In genomic region chr4:136810626-136811025, GRCh38 we compare ENCODE assay signal across 17 cellular contexts.
"Had no signal": no experiment of that assay in that cellular context is flagged by ENCODE, and none has a peak within 500 bp of the region (broad histone marks: within the 10 kb centered on the region; RNA-seq: fewer than 3 reads in every experiment).

No MANE protein-coding gene starts in this region.

- ATAC-seq: activated CD4-positive, CD25-positive, alpha-beta regulatory T cell treated with anti-CD3 and anti-CD28 coated beads, Interleukin-2, amount 50 U/mL, for 24 hours; activated naive CD8-positive, alpha-beta T cell treated with anti-CD3 and anti-CD28 coated beads, Interleukin-2, amount 50 U/mL, for 24 hours; activated T-cell treated with anti-CD3 and anti-CD28 coated beads, Interleukin-2, amount 50 U/mL, for 4 hours had no signal

- H3K9me3 ChIP-seq: thyroid gland had no signal

- H3K27me3 ChIP-seq: brain microvascular endothelial cell, thyroid gland had no signal

- H3K36me3 ChIP-seq: brain microvascular endothelial cell, left ventricle myocardium inferior, thyroid gland had no signal

- H3K27ac ChIP-seq: brain microvascular endothelial cell, coronary artery, left ventricle myocardium inferior, thyroid gland had no signal

- H3K4me3 ChIP-seq: coronary artery, left ventricle myocardium inferior, thyroid gland had no signal

- H3K4me1 ChIP-seq: left ventricle myocardium inferior, thyroid gland had no signal

- DNase-seq: activated CD4-positive, alpha-beta T cell treated with anti-CD3 and anti-CD28 coated beads, Interleukin-2, amount 50 U/mL, for 1 hour; activated CD8-positive, alpha-beta memory T cell treated with anti-CD3 and anti-CD28 coated beads, Interleukin-2, amount 50 U/mL, for 4 hours; activated naive CD4-positive, alpha-beta T cell treated with anti-CD3 and anti-CD28 coated beads, Interleukin-2, amount 10 ng/mL, durations not matched to agents 7 days and 5 days; activated naive CD8-positive, alpha-beta T cell treated with anti-CD3 and anti-CD28 coated beads, Interleukin-2, amount 50 U/mL, for 24 hours; activated T-cell treated with anti-CD3 and anti-CD28 coated beads, Interleukin-2, amount 50 U/mL, for 4 hours; anterior cingulate cortex; brain microvascular endothelial cell; erythroblast; left ventricle myocardium inferior; mammary epithelial cell; occipital lobe; stimulated activated CD8-positive, alpha-beta memory T cell treated with anti-CD3 and anti-CD28 coated beads, Interleukin-4, amount 100 ng/mL, for 48 hours; stimulated activated naive CD4-positive, alpha-beta T cell treated with Interleukin-2 at 50 U/mL for 16 hours; T-helper 9 cell; thyroid gland had no signal
